ENCODE assay signal across 11 cellular contexts in genomic region chr3:112653209-112653871, GRCh38. TPM values are rescaled to one million over a fixed set of nuclear protein-coding genes. Genes with fewer than 3 reads are reported as not detected.
DNase-seq lines count a peak whose midpoint lies in the region; ATAC-seq and TF ChIP-seq lines count a peak whose summit lies in the region.
"Had no signal": no experiment of that assay in that cellular context is flagged by ENCODE, and none has a peak within 500 bp of the region (broad histone marks: within the 10 kb centered on the region; RNA-seq: fewer than 3 reads in every experiment).

No MANE protein-coding gene starts in this region.

- TF ChIP-seq CTCF in brain microvascular endothelial cell (IDR thresholded peaks at IDR 0.05; ENCODE audit: low read depth, low read length, missing control alignments) (no peak), upper lobe of left lung (IDR thresholded peaks at IDR 0.05) (no peak)

- H3K9me3 ChIP-seq in upper lobe of left lung, result no peaks in the 10 kb centered on the region

- no peak for TF ChIP-seq POLR2A in upper lobe of left lung (IDR thresholded peaks at IDR 0.05)

- DNase-seq in HS-5 (ENCODE audit: low read depth) (peak; percentile 94), brain microvascular endothelial cell (peak; percentile 97), islet precursor cell (peak; percentile 90), upper lobe of left lung (no peak), DMS53 treated with DMSO at 0.1 percent for 48 hours (lab: John Stamatoyannopoulos, UW; ENCODE audit: unreplicated experiment) (no peak), SHP77 treated with DMSO at 0.1 percent for 48 hours (lab: John Stamatoyannopoulos, UW) (no peak), G401 (ENCODE audit: low spot score) (no peak)
- no peak for DNase-seq in stimulated activated CD4-positive, alpha-beta T cell treated with anti-CD3 and anti-CD28 coated beads, Interleukin-12 subunit alpha, Interleukin-12 subunit beta, amount 100 ng/mL, for 4 hours
- DNase-seq: immature natural killer cell, NCI-H1048, retina had no signal

- H3K27ac ChIP-seq in brain microvascular endothelial cell (peak overlapping the region; percentile 99), upper lobe of left lung (no peak overlapping the region)

- H3K4me3 ChIP-seq in brain microvascular endothelial cell (ENCODE audit: low read depth, low read length) (no peak overlapping the region), upper lobe of left lung (no peak overlapping the region)

- peaks cover 0 to 4% (median 2%) of the 10 kb centered on the region in 4 donors for H3K4me1 ChIP-seq in upper lobe of left lung

- no peaks in the 10 kb centered on the region for H3K27me3 ChIP-seq in brain microvascular endothelial cell (replicated peaks)
- no peaks in the 10 kb centered on the region for H3K27me3 ChIP-seq in upper lobe of left lung

- no peak for TF ChIP-seq EP300 in upper lobe of left lung (IDR thresholded peaks at IDR 0.05)

- 72 to 87% methylated on average over 5 of the region's 5 CpGs for WGBS in upper lobe of left lung, 2 donors

- H3K36me3 ChIP-seq in brain microvascular endothelial cell (replicated peaks) (no peaks in the 10 kb centered on the region), upper lobe of left lung (no peaks in the 10 kb centered on the region)

- ATAC-seq in upper lobe of left lung (ENCODE audit: low FRiP score in 2 of 2), result peak; percentile 87 to 95

- in situ Hi-C loops in brain microvascular endothelial cell (cut with HindIII; ENCODE audit: low pct_ligation_motif_present, low sequenced_read_pairs), result no loop called here
- in situ Hi-C loops in G401 (cut with HindIII; ENCODE audit: low sequenced_read_pairs), result no loop called here

RNA-seq across cellular contexts. Expression of gene CCDC80, which starts 12.4 kb away (rescaled TPM):
- total RNA-seq in upper lobe of left lung, result 100 to 1,000 TPM in 2 of 6 donors, 10 to 100 TPM in 3, 1 to 10 TPM in 1; 2.1 to 354 (median 20.7) TPM
- 2.3 and 4.4 TPM in 2 replicates for total RNA-seq in G401 (2014; rRNA removed; shearing (Covaris generic))

Comparison
In these comparisons a context has a peak if more than half of its experiments do, and no peak if none do; other contexts are left out.
1. DNase-seq: peak in HS-5 (single experiment), brain microvascular endothelial cell (single experiment) and islet precursor cell (single experiment); none in upper lobe of left lung (0 of 2), DMS53 treated with DMSO at 0.1 percent for 48 hours (single experiment), stimulated activated CD4-positive, alpha-beta T cell treated with anti-CD3 and anti-CD28 coated beads, Interleukin-12 subunit alpha, Interleukin-12 subunit beta, amount 100 ng/mL, for 4 hours (single experiment), SHP77 treated with DMSO at 0.1 percent for 48 hours (single experiment) and G401 (single experiment).